13 cellular contexts compared by ENCODE assay signal in genomic region chr18:67467188-67467587, GRCh38.
"Had no signal": no experiment of that assay in that cellular context is flagged by ENCODE, and none has a peak within 500 bp of the region (broad histone marks: within the 10 kb centered on the region; RNA-seq: fewer than 3 reads in every experiment).

No MANE protein-coding gene starts in this region.

- H3K9me3 ChIP-seq: right atrium auricular region, tibial nerve had no signal

- H3K4me1 ChIP-seq: right atrium auricular region, tibial nerve had no signal

- H3K27ac Mint-ChIP-seq: activated naive CD4-positive, alpha-beta T cell treated with anti-CD3 and anti-CD28 coated beads, Interleukin-2, amount 50 U/mL, for 24 hours; activated T-cell treated with anti-CD3 and anti-CD28 coated beads, Interleukin-2, amount 50 U/mL, for 24 hours; brain; stimulated activated effector memory CD8-positive, alpha-beta T cell treated with anti-CD3 and anti-CD28 coated beads, Interleukin-12 subunit alpha, Interleukin-12 subunit beta, amount 100 ng/mL, for 72 hours had no signal

- H3K36me3 Mint-ChIP-seq: activated naive CD4-positive, alpha-beta T cell treated with anti-CD3 and anti-CD28 coated beads, Interleukin-2, amount 50 U/mL, for 24 hours; stimulated activated effector memory CD8-positive, alpha-beta T cell treated with anti-CD3 and anti-CD28 coated beads, Interleukin-12 subunit alpha, Interleukin-12 subunit beta, amount 100 ng/mL, for 72 hours had no signal

- H3K27ac ChIP-seq: right atrium auricular region, skin epidermis, tibial nerve had no signal

- H3K36me3 ChIP-seq: right atrium auricular region, tibial nerve had no signal

- H3K4me3 ChIP-seq: right atrium auricular region, skin epidermis, tibial nerve had no signal

- ATAC-seq: stimulated activated effector memory CD8-positive, alpha-beta T cell treated with anti-CD3 and anti-CD28 coated beads, Interleukin-12 subunit alpha, Interleukin-12 subunit beta, amount 100 ng/mL, for 72 hours had no signal

- H3K27me3 Mint-ChIP-seq: brain had no signal

- H3K4me3 Mint-ChIP-seq: activated naive CD4-positive, alpha-beta T cell treated with anti-CD3 and anti-CD28 coated beads, Interleukin-2, amount 50 U/mL, for 24 hours; activated T-cell treated with anti-CD3 and anti-CD28 coated beads, Interleukin-2, amount 50 U/mL, for 24 hours; brain; stimulated activated effector memory CD8-positive, alpha-beta T cell treated with anti-CD3 and anti-CD28 coated beads, Interleukin-12 subunit alpha, Interleukin-12 subunit beta, amount 100 ng/mL, for 72 hours had no signal

- H3K9me3 Mint-ChIP-seq: activated naive CD4-positive, alpha-beta T cell treated with anti-CD3 and anti-CD28 coated beads, Interleukin-2, amount 50 U/mL, for 24 hours; activated T-cell treated with anti-CD3 and anti-CD28 coated beads, Interleukin-2, amount 50 U/mL, for 24 hours; stimulated activated effector memory CD8-positive, alpha-beta T cell treated with anti-CD3 and anti-CD28 coated beads, Interleukin-12 subunit alpha, Interleukin-12 subunit beta, amount 100 ng/mL, for 72 hours had no signal

- H3K4me1 Mint-ChIP-seq: activated naive CD4-positive, alpha-beta T cell treated with anti-CD3 and anti-CD28 coated beads, Interleukin-2, amount 50 U/mL, for 24 hours had no signal

- DNase-seq: activated CD4-positive, alpha-beta T cell treated with anti-CD3 and anti-CD28 coated beads, Interleukin-2, amount 50 U/mL, for 4 hours; activated CD4-positive, CD25-positive, alpha-beta regulatory T cell treated with anti-CD3 and anti-CD28 coated beads, Interleukin-2, amount 50 U/mL, for 72 hours; activated effector memory CD4-positive, alpha-beta T cell treated with Interleukin-2 at 50 U/mL for 16 hours; activated T-cell treated with anti-CD3 and anti-CD28 coated beads, Interleukin-2, amount 50 U/mL, for 24 hours; amygdala; hypothalamus; posterior cingulate gyrus had no signal

- H3K27me3 ChIP-seq: right atrium auricular region, tibial nerve had no signal
